14 cellular contexts compared by ENCODE assay signal in the genomic region with DNA sequence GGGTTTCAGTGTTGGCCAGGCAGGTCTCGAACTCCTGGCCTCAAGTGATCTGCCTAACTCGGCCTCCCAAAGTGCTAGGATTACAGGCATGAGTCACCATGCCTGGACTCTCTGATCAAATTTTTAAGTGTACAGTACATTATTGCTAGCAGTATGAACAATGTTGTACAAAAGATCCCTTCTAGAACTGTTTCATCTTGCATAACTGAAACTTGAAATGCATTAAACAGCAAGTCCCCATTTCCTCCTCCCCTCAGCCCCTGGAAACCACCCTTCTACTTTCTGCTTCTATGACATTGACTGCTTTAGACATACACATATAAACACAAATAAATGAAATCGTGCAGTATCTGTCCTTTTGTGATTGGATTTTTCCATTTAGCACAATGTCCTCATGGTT.
DNase-seq lines count a peak whose midpoint lies in the region; ATAC-seq and TF ChIP-seq lines count a peak whose summit lies in the region.
"Had no signal": no experiment of that assay in that cellular context is flagged by ENCODE, and none has a peak within 500 bp of the region (broad histone marks: within the 10 kb centered on the region; RNA-seq: fewer than 3 reads in every experiment).

No MANE protein-coding gene starts in this region.

- intact Hi-C loops in CD8-positive, alpha-beta T cell (cut with DNase I, micrococcal nuclease): no loop called here

- no peaks in the 10 kb centered on the region for H3K9me3 ChIP-seq in CD8-positive, alpha-beta T cell (ENCODE audit: low read length)
- no peaks in the 10 kb centered on the region for H3K9me3 ChIP-seq in Peyer's patch

- no peak for DNase-seq in CD8-positive, alpha-beta T cell
- DNase-seq in Peyer's patch: no peak
- DNase-seq in GM10248 (ENCODE audit: extremely low spot score): no peak
- DNase-seq in iPS-NIHi7 (ENCODE audit: extremely low spot score): no peak
- no peak for DNase-seq in stimulated activated CD4-positive, alpha-beta T cell treated with anti-CD3 and anti-CD28 coated beads, Interleukin-2, amount 100 ng/mL, for 24 hours
- DNase-seq: activated CD4-positive, alpha-beta T cell treated with anti-CD3 and anti-CD28 coated beads, Interleukin-2, amount 50 U/mL, for 48 hours; activated naive CD8-positive, alpha-beta T cell treated with anti-CD3 and anti-CD28 coated beads, Interleukin-2, amount 10 ng/mL, durations not matched to agents 7 days and 5 days; Kasumi-1; OCI-M1; stimulated activated CD4-positive, alpha-beta T cell treated with anti-CD3 and anti-CD28 coated beads, Interleukin-4, amount 100 ng/mL, for 24 hours had no signal

- H3K27ac Mint-ChIP-seq in CD8-positive, alpha-beta T cell: no peak overlapping the region
- H3K27ac Mint-ChIP-seq: activated naive CD8-positive, alpha-beta T cell treated with anti-CD3 and anti-CD28 coated beads, Interleukin-2, amount 10 ng/mL, durations not matched to agents 7 days and 5 days; mesothelial cell of epicardium had no signal

- H3K4me1 ChIP-seq in CD8-positive, alpha-beta T cell (ENCODE audit: insufficient read depth, low read length): no peaks in the 10 kb centered on the region
- H3K4me1 ChIP-seq in Peyer's patch: no peaks in the 10 kb centered on the region

- peak; percentile 11 for ATAC-seq in CD8-positive, alpha-beta T cell
- ATAC-seq in GM18520 (IDR thresholded peaks at IDR 0.05; ENCODE audit: unreplicated experiment) (peak; percentile 67), GM21723 (IDR thresholded peaks at IDR 0.05; ENCODE audit: unreplicated experiment) (peak; percentile 83), HG03442 (IDR thresholded peaks at IDR 0.05; ENCODE audit: unreplicated experiment) (peak; percentile 79)

- H3K4me3 ChIP-seq in CD8-positive, alpha-beta T cell (ENCODE audit: low read depth, low read length): no peak overlapping the region
- no peak overlapping the region for H3K4me3 ChIP-seq in Peyer's patch

- H3K27ac ChIP-seq in CD8-positive, alpha-beta T cell (ENCODE audit: low read depth, low read length): no peak overlapping the region
- no peak overlapping the region for H3K27ac ChIP-seq in Peyer's patch

- no peaks in the 10 kb centered on the region for H3K27me3 Mint-ChIP-seq in CD8-positive, alpha-beta T cell (ENCODE audit: low read depth)
- H3K27me3 Mint-ChIP-seq: activated naive CD8-positive, alpha-beta T cell treated with anti-CD3 and anti-CD28 coated beads, Interleukin-2, amount 10 ng/mL, durations not matched to agents 7 days and 5 days had no signal

- CTCF ChIA-PET in CD8-positive, alpha-beta T cell (lab: Charles Lee): interaction anchor here (1.1 kb wide), 1 partner anchor 11 kb away, joined by 3 read pairs; no protein-coding TSS in a partner anchor
- CTCF ChIA-PET in GM10248 (lab: Yijun Ruan, JAX): no interaction called here

- no peak for TF ChIP-seq POLR2A in Peyer's patch (IDR thresholded peaks at IDR 0.05)

- no peaks in the 10 kb centered on the region for H3K36me3 Mint-ChIP-seq in CD8-positive, alpha-beta T cell
- H3K36me3 Mint-ChIP-seq: mesothelial cell of epicardium had no signal

- H3K36me3 ChIP-seq in CD8-positive, alpha-beta T cell (ENCODE audit: insufficient read depth, low read length): no peaks in the 10 kb centered on the region
- H3K36me3 ChIP-seq in Peyer's patch: no peaks in the 10 kb centered on the region

- peaks cover 7% of the 10 kb centered on the region for H3K9me3 Mint-ChIP-seq in CD8-positive, alpha-beta T cell

- H3K4me1 Mint-ChIP-seq in CD8-positive, alpha-beta T cell (ENCODE audit: low read depth): no peaks in the 10 kb centered on the region
- H3K4me1 Mint-ChIP-seq: mesothelial cell of epicardium had no signal

- TF ChIP-seq CTCF in CD8-positive, alpha-beta T cell (IDR thresholded peaks at IDR 0.05): no peak
- TF ChIP-seq CTCF in Peyer's patch (IDR thresholded peaks at IDR 0.05): no peak
- TF ChIP-seq CTCF in GM10248 (IDR thresholded peaks at IDR 0.05; ENCODE audit: control extremely low read depth, extremely low read depth, low read depth, missing control alignments): no peak

- H3K4me3 Mint-ChIP-seq in CD8-positive, alpha-beta T cell: no peak overlapping the region
- H3K4me3 Mint-ChIP-seq: activated naive CD8-positive, alpha-beta T cell treated with anti-CD3 and anti-CD28 coated beads, Interleukin-2, amount 10 ng/mL, durations not matched to agents 7 days and 5 days; mesothelial cell of epicardium had no signal

- POLR2A ChIA-PET in CD8-positive, alpha-beta T cell (lab: Charles Lee): no interaction called here
- POLR2A ChIA-PET in GM10248 (lab: Yijun Ruan, JAX): no interaction called here

- no peaks in the 10 kb centered on the region for H3K27me3 ChIP-seq in CD8-positive, alpha-beta T cell (ENCODE audit: insufficient read depth, low read length)
- no peaks in the 10 kb centered on the region for H3K27me3 ChIP-seq in Peyer's patch

Comparison
In these comparisons a context has a peak if more than half of its experiments do, and no peak if none do; other contexts are left out.
1. ATAC-seq: peak in every context shown above with its lines; median percentile 83 in GM21723; 79 in HG03442; 67 in GM18520; 11 in CD8-positive, alpha-beta T cell.